8 cellular contexts compared by ENCODE assay signal in the genomic region with DNA sequence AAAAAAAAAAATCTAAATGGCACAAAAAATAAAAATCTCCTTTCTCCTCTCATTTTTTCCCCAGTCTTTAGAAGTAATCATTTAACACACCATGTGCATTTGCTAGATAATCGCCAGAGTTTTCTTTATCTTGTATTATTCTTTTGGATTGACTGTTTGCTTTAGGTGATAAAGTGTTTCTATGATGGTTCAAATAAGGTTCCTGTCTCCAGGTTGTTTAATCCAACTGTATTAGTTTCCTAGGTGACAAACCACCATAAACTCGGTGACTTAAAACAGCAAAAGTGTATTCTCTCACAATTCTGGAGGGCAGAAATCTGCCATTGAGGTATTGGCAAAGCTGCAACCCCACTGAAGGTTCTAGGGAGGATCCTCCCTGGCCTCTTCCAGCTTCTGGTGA. TPM values are rescaled to one million over a fixed set of nuclear protein-coding genes. Genes with fewer than 3 reads are reported as not detected.
"Had no signal": no experiment of that assay in that cellular context is flagged by ENCODE, and none has a peak within 500 bp of the region (broad histone marks: within the 10 kb centered on the region; RNA-seq: fewer than 3 reads in every experiment).

No MANE protein-coding gene starts in this region.

- DNase-seq: H9, HCEC 1CT had no signal

- H3K4me3 ChIP-seq: GM23338 had no signal

- H3K4me2 ChIP-seq: GM23338 had no signal

- ATAC-seq: GM23338, HepG2 had no signal

- H3K27ac ChIP-seq: HL-60 had no signal

- FAIRE-seq: H1, H54, HepG2 had no signal

- H2AFZ ChIP-seq: GM23338 had no signal

RNA-seq across cellular contexts. Expression of gene B3GALT5, which starts 51.6 kb away (rescaled TPM):
- polyA plus RNA-seq: IgD-negative memory B cell had no signal
